Comparison of ENCODE assay signal across 12 cellular contexts in the genomic region with DNA sequence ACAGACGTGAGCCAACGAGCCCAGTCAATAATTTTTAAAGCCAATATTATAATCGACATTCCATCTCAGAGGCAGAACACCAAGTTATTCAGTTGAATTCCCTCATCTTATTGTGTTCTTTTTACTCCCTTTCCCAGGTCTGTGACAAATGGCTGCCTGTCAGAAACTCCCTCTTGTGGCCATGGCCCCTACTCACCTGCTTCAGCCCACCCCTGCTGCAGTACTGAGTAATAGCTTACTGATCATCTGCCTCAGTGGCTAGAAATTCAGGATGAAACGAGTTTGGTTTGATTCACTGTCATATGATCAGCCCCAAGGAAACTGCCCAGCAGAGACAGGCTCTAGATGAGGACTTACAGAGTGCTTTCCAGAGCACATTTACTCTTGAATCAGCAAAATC. TPM values are rescaled to one million over a fixed set of nuclear protein-coding genes. Genes with fewer than 3 reads are reported as not detected.
"Had no signal": no experiment of that assay in that cellular context is flagged by ENCODE, and none has a peak within 500 bp of the region (broad histone marks: within the 10 kb centered on the region; RNA-seq: fewer than 3 reads in every experiment).

No MANE protein-coding gene starts in this region.

RNA-seq across cellular contexts. Expression of a gene that starts 19.4 kb away (rescaled TPM):
- total RNA-seq: activated CD4-positive, alpha-beta memory T cell treated with anti-CD3 and anti-CD28 coated beads, Interleukin-2, amount 10 ng/mL, durations not matched to agents 7 days and 5 days; activated CD4-positive, alpha-beta T cell treated with anti-CD3 and anti-CD28 coated beads for 36 hours; activated CD4-positive, alpha-beta T cell treated with anti-CD3 and anti-CD28 coated beads, Interleukin-2, amount 10 ng/mL, durations not matched to agents 7 days and 5 days; activated CD8-positive, alpha-beta memory T cell treated with anti-CD3 and anti-CD28 coated beads, Interleukin-2, amount 10 ng/mL, durations not matched to agents 7 days and 5 days; activated CD8-positive, alpha-beta T cell treated with anti-CD3 and anti-CD28 coated beads, Interleukin-2, amount 10 ng/mL, durations not matched to agents 7 days and 5 days; activated naive CD8-positive, alpha-beta T cell treated with anti-CD3 and anti-CD28 coated beads, Interleukin-2, amount 10 ng/mL, durations not matched to agents 7 days and 5 days; activated T-helper 2 cell treated with anti-CD3 and anti-CD28 coated beads, Interferon-gamma antibody, Interleukin-2, Interleukin-4, amounts not matched to agents 10 μg/mL and 5 μg/mL and 100 μg/mL, durations not matched to agents 14 hours and 24 hours and 36 hours; ascending aorta; bronchial epithelial cell; cardiac muscle cell; chondrocyte had no signal
- polyA plus RNA-seq: adipose tissue, cardiac muscle cell had no signal
